In the genomic region with DNA sequence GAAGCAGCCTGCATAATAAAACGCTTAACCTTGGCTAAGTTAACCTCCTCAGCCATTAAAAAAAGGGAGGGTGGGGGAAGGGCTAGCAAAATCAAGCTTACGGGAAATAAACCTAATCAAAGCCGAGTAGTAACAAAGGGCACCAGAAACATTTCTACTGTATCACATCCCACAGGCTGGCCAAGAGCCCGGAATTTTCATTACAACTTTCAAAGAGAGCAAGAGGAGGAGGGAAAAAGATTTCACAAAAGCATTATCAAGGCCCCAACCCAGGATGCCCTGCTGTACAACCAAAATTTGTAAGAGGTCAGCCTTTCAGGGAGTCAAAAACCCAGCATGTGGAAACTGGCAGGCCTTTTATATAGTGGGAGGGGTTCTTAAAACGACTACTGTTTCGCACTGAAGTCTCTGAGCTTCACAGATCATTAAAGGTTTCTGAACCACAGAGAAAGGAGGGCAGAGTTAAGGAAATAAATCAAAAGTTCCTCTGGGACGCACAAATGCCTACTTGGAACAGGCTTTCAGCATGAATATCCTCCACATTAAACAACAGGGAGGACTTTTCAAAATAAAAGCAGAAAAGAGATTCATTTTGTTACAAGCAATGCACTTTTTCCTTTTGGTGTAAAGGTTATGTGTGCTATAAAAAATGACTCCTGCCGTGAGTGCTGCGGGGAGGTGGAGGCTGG, we compare ENCODE assay signal across 8 cellular contexts.
A peak's percentile ranks its signal among the peaks of the same experiment; 100 is the strongest.
DNase-seq lines count a peak whose midpoint lies in the region; ATAC-seq, FAIRE-seq and TF ChIP-seq lines count a peak whose summit lies in the region.

No MANE protein-coding gene starts in this region.

- no peaks in the 10 kb centered on the region for H3F3A ChIP-seq in MM.1S (ENCODE audit: insufficient read depth, low read length)

- no peak overlapping the region for H3K9ac ChIP-seq in MM.1S (ENCODE audit: low read length)

- H3K36me3 ChIP-seq in Panc1 (ENCODE audit: control insufficient read depth, insufficient read depth, low read length), result peaks cover 14% of the 10 kb centered on the region
- H3K36me3 ChIP-seq in pancreas, result no peaks in the 10 kb centered on the region
- H3K36me3 ChIP-seq in MM.1S (replicated peaks; ENCODE audit: insufficient read depth, low read length), result no peaks in the 10 kb centered on the region

- in situ Hi-C loops in Panc1 (cut with HindIII; ENCODE audit: low pct_unique_long_range_greater_than_20kb, low sequenced_read_pairs), result no loop called here

- FAIRE-seq in pancreas (lab: Jason Lieb, UNC), result no peak

- no TSS peak for BruUV-seq in Panc1 (replicated peaks; lab: Mats Ljungman, UMichigan)

- H3K27me3 ChIP-seq in Panc1 (ENCODE audit: control insufficient read depth, insufficient read depth, low read length), result no peaks in the 10 kb centered on the region
- no peaks in the 10 kb centered on the region for H3K27me3 ChIP-seq in pancreas
- H3K27me3 ChIP-seq in MM.1S (replicated peaks; ENCODE audit: insufficient read depth, low read length), result no peaks in the 10 kb centered on the region

- CTCF ChIA-PET in Panc1 (lab: Charles Lee), result no interaction called here

- ATAC-seq in Panc1, result peak; percentile 31; the same call in 1 of the 2 replicates
- ATAC-seq in pancreas, result peak; percentile 71 to 82 (median 78)

- H3K9me2 ChIP-seq in MM.1S (replicated peaks; ENCODE audit: insufficient read depth, low read length), result no peaks in the 10 kb centered on the region

- H3K4me2 ChIP-seq in MM.1S (ENCODE audit: low read depth, low read length), result no peak overlapping the region

- H3K27ac ChIP-seq in C4-2B, result peak overlapping the region; percentile 82
- H3K27ac ChIP-seq in Panc1 (ENCODE audit: low read length), result peak overlapping the region; percentile 99
- peak overlapping the region; percentile 40 to 85 (median 72) for H3K27ac ChIP-seq in pancreas
- no peak overlapping the region for H3K27ac ChIP-seq in MM.1S (ENCODE audit: low read length)

- no peaks in the 10 kb centered on the region for H3K9me3 ChIP-seq in Panc1 (ENCODE audit: control insufficient read depth, insufficient read depth, low read depth, low read length)
- no peaks in the 10 kb centered on the region for H3K9me3 ChIP-seq in pancreas
- H3K9me3 ChIP-seq in MM.1S (replicated peaks; ENCODE audit: insufficient read depth, low read length), result no peaks in the 10 kb centered on the region

- H3K79me2 ChIP-seq in MM.1S (ENCODE audit: low read length), result no peaks in the 10 kb centered on the region

- H2AFZ ChIP-seq in MM.1S (ENCODE audit: low read length), result no peak overlapping the region

- H3K4me3 ChIP-seq in Panc1 (ENCODE audit: low read depth in 2 of 2, low read length in 2 of 2) (no peak overlapping the region), fibroblast of mammary gland (ENCODE audit: control insufficient read depth, low read depth, low read length) (no peak overlapping the region), pancreas (no peak overlapping the region), MM.1S (ENCODE audit: low read length) (no peak overlapping the region)

- peaks cover 66% of the 10 kb centered on the region for H3K4me1 ChIP-seq in Panc1 (ENCODE audit: control insufficient read depth, insufficient read depth, low read length)
- H3K4me1 ChIP-seq in pancreas, result peaks cover 52 to 63% (median 60%) of the 10 kb centered on the region in 3 donors
- H3K4me1 ChIP-seq in MM.1S (ENCODE audit: low read length), result no peaks in the 10 kb centered on the region

- TF ChIP-seq CTCF in C4-2B (conservative IDR thresholded peaks at IDR 0.05), result no peak
- no peak for TF ChIP-seq CTCF in Panc1 (IDR thresholded peaks at IDR 0.05)
- TF ChIP-seq CTCF in fibroblast of mammary gland (conservative IDR thresholded peaks at IDR 0.05; ENCODE audit: control insufficient read depth, insufficient read depth, low read depth, low read length), result no peak
- TF ChIP-seq CTCF in pancreas (IDR thresholded peaks at IDR 0.05), result no peak
- TF ChIP-seq CTCF in MM.1S (IDR thresholded peaks at IDR 0.05; ENCODE audit: low read length), result no peak

- DNase-seq in Panc1 (ENCODE audit: low read depth, low spot score), result no peak
- peak; percentile 96 for DNase-seq in fibroblast of mammary gland (ENCODE audit: low read depth)
- DNase-seq in pancreas, result peak in 4 of 6 donors; percentile 55 to 82 (median 80)
- DNase-seq in stimulated activated CD4-positive, alpha-beta T cell treated with anti-CD3 and anti-CD28 coated beads, Interleukin-2, amount 100 ng/mL, for 24 hours, result no peak
- DNase-seq in NCI-H1105 treated with DMSO at 0.1 percent for 48 hours (lab: John Stamatoyannopoulos, UW), result no peak
- DNase-seq in NCI-H82 (lab: John Stamatoyannopoulos, UW), result no peak
- no peak for DNase-seq in MM.1S

- POLR2A ChIA-PET in Panc1 (lab: Charles Lee), result interaction anchor here (0.6 to 0.7 kb wide), 2 partner anchors 11 to 47 kb away, joined by 3 to 4 read pairs; no protein-coding TSS in a partner anchor

- no peaks in the 10 kb centered on the region for H4K20me1 ChIP-seq in MM.1S (ENCODE audit: insufficient read depth, low read length)

- intact Hi-C loops in Panc1 (cut with micrococcal nuclease; ENCODE audit: unreplicated experiment), result no loop called here
- intact Hi-C loops in pancreas (cut with DNase I), result no loop called here

- WGBS in pancreas, 2 donors, result 17 to 20% methylated on average over 9 of the region's 9 CpGs

Comparison
In these comparisons a context has a peak if more than half of its experiments do, and no peak if none do; other contexts are left out.
1. DNase-seq: peak in fibroblast of mammary gland (single experiment) and pancreas (4 of 6); none in Panc1 (single experiment), stimulated activated CD4-positive, alpha-beta T cell treated with anti-CD3 and anti-CD28 coated beads, Interleukin-2, amount 100 ng/mL, for 24 hours (0 of 2), NCI-H1105 treated with DMSO at 0.1 percent for 48 hours (single experiment), NCI-H82 (single experiment) and MM.1S (single experiment).